ENCODE assay signal across 1 cellular context in the genomic region with DNA sequence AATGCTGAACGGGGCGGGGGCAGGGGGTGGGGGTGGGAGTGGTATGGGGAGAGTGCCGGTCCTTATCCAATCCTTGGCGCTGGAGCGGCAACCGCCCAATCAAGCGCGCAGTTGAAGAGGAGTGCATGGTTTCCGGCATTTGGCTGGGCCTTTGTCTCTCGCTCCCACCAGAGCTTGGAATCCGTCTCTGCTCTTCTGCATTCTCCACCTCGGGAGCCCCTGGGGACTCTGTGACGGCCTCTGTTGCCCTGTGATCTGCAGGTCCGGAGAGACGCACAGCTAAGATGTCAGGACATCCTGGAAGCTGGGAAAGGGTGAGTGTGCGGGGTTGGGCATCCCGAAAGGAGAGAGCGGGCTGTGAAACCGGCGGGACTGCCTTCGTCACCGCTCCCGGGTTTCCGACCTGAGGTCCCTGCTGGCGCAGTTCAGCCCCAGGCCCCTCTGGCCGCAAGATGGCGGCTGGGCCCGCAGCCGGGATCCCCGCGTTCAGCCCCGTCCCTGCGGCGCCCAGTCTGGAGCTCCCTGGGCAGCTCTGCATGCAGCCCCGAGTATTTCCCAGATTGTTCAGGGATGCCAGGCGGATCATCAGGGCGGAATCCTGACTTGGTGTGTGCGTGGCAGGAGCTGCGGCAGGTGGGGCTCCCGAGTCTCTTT.
TF ChIP-seq lines count a peak whose summit lies in the region.

No MANE protein-coding gene starts in this region.

TF ChIP-seq in K562, 482 proteins besides CTCF, POLR2A, EP300 and RAD21 (continued from another document and continues in another):
- TF ChIP-seq ZNF12 (CRISPR knock-in tag; IDR thresholded peaks at IDR 0.05) (0 out of 2 replicates have a peak, but pooled peaks have one; percentile 26), ZNF143 (CRISPR knock-in tag; IDR thresholded peaks at IDR 0.05) (no peak), ZFP30 (CRISPR knock-in tag; IDR thresholded peaks at IDR 0.05; ENCODE audit: borderline replicate concordance) (no peak), RBM39 (optimal IDR thresholded peaks at IDR 0.05; ENCODE audit: low read depth, low read length) (no peak), CBX8 (IDR thresholded peaks at IDR 0.05; ENCODE audit: borderline replicate concordance, extremely low read depth, low read depth, low read length, poor library complexity, severe bottlenecking) (no peak), MTA3 (IDR thresholded peaks at IDR 0.05; ENCODE audit: borderline replicate concordance) (no peak), C11orf30 (IDR thresholded peaks at IDR 0.05; ENCODE audit: low read depth) (0 out of 2 replicates have a peak, but pooled peaks have one; percentile 7), ZC3H11A (IDR thresholded peaks at IDR 0.05; ENCODE audit: low read depth, low read length) (no peak), NONO (IDR thresholded peaks at IDR 0.05; ENCODE audit: low read depth in 2 of 2, low read length in 1 of 2) (0 out of 4 replicates have a peak, but pooled peaks of 1 of the 2 experiments have one; percentile 16), BACH1 (tag; IDR thresholded peaks at IDR 0.05) (no peak), GTF2F1 (IDR thresholded peaks at IDR 0.05; ENCODE audit: low read depth, low read length) (no peak), ZKSCAN3 (CRISPR knock-in tag; IDR thresholded peaks at IDR 0.05) (no peak), ZZZ3 (IDR thresholded peaks at IDR 0.05) (no peak), TAF9B (IDR thresholded peaks at IDR 0.05; ENCODE audit: partially characterized antibody) (peak; percentile 67), KDM5B (IDR thresholded peaks at IDR 0.05; ENCODE audit: insufficient replicate concordance, low read depth, low read length) (peak; percentile 89), POLR2G (IDR thresholded peaks at IDR 0.05; ENCODE audit: low read depth, low read length) (peak; percentile 95), KAT7 (CRISPR knock-in tag; IDR thresholded peaks at IDR 0.05; ENCODE audit: borderline replicate concordance) (no peak), MAFF (IDR thresholded peaks at IDR 0.05; ENCODE audit: low read length) (no peak), HDAC1 (IDR thresholded peaks at IDR 0.05) (peak in 1 of 2 experiments; percentile 41; a peak in 1 of 4 replicates), MNT (conservative IDR thresholded peaks at IDR 0.05) (peak in 1 of 2 experiments; percentile 54; a peak in 2 of 4 replicates), ZNF184 (CRISPR knock-in tag; IDR thresholded peaks at IDR 0.05) (no peak), TAF7 (tag; IDR thresholded peaks at IDR 0.05) (peak; percentile 42; the same call in 1 of the 2 replicates), ZNF75A (CRISPR knock-in tag; IDR thresholded peaks at IDR 0.05) (no peak), HSF4 (CRISPR knock-in tag; IDR thresholded peaks at IDR 0.05; ENCODE audit: borderline replicate concordance) (no peak), CCAR2 (IDR thresholded peaks at IDR 0.05; ENCODE audit: low read depth, low read length) (no peak), MCM3 (IDR thresholded peaks at IDR 0.05) (no peak), ARID4B (CRISPR knock-in tag; IDR thresholded peaks at IDR 0.05) (peak; percentile 25; the same call in 1 of the 2 replicates), BRCA1 (IDR thresholded peaks at IDR 0.05) (no peak), BRCA1 (CRISPR knock-in tag; IDR thresholded peaks at IDR 0.05) (no peak), RBBP5 (IDR thresholded peaks at IDR 0.05; ENCODE audit: borderline replicate concordance, insufficient read depth, low read length, poor library complexity, severe bottlenecking) (peak; percentile 64), ILK (tag; IDR thresholded peaks at IDR 0.05; ENCODE audit: borderline replicate concordance, low read depth) (no peak), ZNF133 (CRISPR knock-in tag; IDR thresholded peaks at IDR 0.05) (no peak), CBX3 (IDR thresholded peaks at IDR 0.05; ENCODE audit: borderline replicate concordance in 1 of 2, low read length in 2 of 2) (no peak), ATF6 (CRISPR knock-in tag; IDR thresholded peaks at IDR 0.05) (no peak), YY1 (IDR thresholded peaks at IDR 0.05; ENCODE audit: borderline replicate concordance in 1 of 3, control insufficient read depth in 1 of 3, extremely low read depth in 1 of 3, insufficient read depth in 3 of 3, insufficient read length in 1 of 3, insufficient replicate concordance in 2 of 3, low read depth in 1 of 3, low read length in 2 of 3) (peak; percentile 74 to 92 (median 80)), ZNF197 (CRISPR knock-in tag; IDR thresholded peaks at IDR 0.05; ENCODE audit: low read depth) (no peak), SAP30 (IDR thresholded peaks at IDR 0.05; ENCODE audit: borderline replicate concordance, insufficient read depth, low read depth, low read length, poor library complexity, severe bottlenecking) (peak; percentile 59), ZNF507 (tag; conservative IDR thresholded peaks at IDR 0.05) (no peak), SLC30A9 (CRISPR knock-in tag; IDR thresholded peaks at IDR 0.05) (no peak), MYC (IDR thresholded peaks at IDR 0.05; ENCODE audit: low read depth, low read length) (peak; percentile 27; the same call in 1 of the 2 replicates), MYC (CRISPR knock-in tag; IDR thresholded peaks at IDR 0.05; ENCODE audit: borderline replicate concordance, low read depth) (0 out of 2 replicates have a peak, but pooled peaks have one; percentile 41)
- TF ChIP-seq, protein P1, sequence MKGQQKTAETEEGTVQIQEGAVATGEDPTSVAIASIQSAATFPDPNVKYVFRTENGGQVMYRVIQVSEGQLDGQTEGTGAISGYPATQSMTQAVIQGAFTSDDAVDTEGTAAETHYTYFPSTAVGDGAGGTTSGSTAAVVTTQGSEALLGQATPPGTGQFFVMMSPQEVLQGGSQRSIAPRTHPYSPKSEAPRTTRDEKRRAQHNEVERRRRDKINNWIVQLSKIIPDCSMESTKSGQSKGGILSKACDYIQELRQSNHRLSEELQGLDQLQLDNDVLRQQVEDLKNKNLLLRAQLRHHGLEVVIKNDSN (CRISPR knock-in tag; IDR thresholded peaks at IDR 0.05), result no peak
- TF ChIP-seq, protein P2, sequence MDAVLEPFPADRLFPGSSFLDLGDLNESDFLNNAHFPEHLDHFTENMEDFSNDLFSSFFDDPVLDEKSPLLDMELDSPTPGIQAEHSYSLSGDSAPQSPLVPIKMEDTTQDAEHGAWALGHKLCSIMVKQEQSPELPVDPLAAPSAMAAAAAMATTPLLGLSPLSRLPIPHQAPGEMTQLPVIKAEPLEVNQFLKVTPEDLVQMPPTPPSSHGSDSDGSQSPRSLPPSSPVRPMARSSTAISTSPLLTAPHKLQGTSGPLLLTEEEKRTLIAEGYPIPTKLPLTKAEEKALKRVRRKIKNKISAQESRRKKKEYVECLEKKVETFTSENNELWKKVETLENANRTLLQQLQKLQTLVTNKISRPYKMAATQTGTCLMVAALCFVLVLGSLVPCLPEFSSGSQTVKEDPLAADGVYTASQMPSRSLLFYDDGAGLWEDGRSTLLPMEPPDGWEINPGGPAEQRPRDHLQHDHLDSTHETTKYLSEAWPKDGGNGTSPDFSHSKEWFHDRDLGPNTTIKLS (IDR thresholded peaks at IDR 0.05; ENCODE audit: borderline replicate concordance, low read depth), result peak; percentile 44; the same call in 1 of the 2 replicates
- TF ChIP-seq, protein P3, sequence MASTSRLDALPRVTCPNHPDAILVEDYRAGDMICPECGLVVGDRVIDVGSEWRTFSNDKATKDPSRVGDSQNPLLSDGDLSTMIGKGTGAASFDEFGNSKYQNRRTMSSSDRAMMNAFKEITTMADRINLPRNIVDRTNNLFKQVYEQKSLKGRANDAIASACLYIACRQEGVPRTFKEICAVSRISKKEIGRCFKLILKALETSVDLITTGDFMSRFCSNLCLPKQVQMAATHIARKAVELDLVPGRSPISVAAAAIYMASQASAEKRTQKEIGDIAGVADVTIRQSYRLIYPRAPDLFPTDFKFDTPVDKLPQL (IDR thresholded peaks at IDR 0.05; ENCODE audit: extremely low read depth, insufficient read length), result peak; percentile 48
- TF ChIP-seq, protein P4, sequence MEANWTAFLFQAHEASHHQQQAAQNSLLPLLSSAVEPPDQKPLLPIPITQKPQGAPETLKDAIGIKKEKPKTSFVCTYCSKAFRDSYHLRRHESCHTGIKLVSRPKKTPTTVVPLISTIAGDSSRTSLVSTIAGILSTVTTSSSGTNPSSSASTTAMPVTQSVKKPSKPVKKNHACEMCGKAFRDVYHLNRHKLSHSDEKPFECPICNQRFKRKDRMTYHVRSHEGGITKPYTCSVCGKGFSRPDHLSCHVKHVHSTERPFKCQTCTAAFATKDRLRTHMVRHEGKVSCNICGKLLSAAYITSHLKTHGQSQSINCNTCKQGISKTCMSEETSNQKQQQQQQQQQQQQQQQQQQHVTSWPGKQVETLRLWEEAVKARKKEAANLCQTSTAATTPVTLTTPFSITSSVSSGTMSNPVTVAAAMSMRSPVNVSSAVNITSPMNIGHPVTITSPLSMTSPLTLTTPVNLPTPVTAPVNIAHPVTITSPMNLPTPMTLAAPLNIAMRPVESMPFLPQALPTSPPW (CRISPR knock-in tag; IDR thresholded peaks at IDR 0.05), result peak; percentile 95
- TF ChIP-seq, protein P5, sequence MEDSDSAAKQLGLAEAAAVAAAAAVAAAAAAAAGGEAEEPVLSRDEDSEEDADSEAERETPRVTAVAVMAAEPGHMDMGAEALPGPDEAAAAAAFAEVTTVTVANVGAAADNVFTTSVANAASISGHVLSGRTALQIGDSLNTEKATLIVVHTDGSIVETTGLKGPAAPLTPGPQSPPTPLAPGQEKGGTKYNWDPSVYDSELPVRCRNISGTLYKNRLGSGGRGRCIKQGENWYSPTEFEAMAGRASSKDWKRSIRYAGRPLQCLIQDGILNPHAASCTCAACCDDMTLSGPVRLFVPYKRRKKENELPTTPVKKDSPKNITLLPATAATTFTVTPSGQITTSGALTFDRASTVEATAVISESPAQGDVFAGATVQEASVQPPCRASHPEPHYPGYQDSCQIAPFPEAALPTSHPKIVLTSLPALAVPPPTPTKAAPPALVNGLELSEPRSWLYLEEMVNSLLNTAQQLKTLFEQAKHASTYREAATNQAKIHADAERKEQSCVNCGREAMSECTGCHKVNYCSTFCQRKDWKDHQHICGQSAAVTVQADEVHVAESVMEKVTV (CRISPR knock-in tag; IDR thresholded peaks at IDR 0.05), result no peak
